Comparison of ENCODE assay signal across 16 cellular contexts in genomic region chr12:40597133-40597532, GRCh38.
"Had no signal": no experiment of that assay in that cellular context is flagged by ENCODE, and none has a peak within 500 bp of the region (broad histone marks: within the 10 kb centered on the region; RNA-seq: fewer than 3 reads in every experiment).

No MANE protein-coding gene starts in this region.

- H3K36me3 ChIP-seq: heart right ventricle, stomach, uterus had no signal

- H3K27ac ChIP-seq: heart right ventricle, skin epidermis, stomach, uterus had no signal

- H3K4me1 ChIP-seq: heart right ventricle, stomach, uterus had no signal

- H3K9me3 ChIP-seq: stomach, uterus had no signal

- ATAC-seq: esophagus mucosa; heart right ventricle; naive thymus-derived CD8-positive, alpha-beta T cell; sciatic nerve had no signal

- DNase-seq: cortex of kidney; effector memory CD4-positive, alpha-beta T cell; heart right ventricle; hypothalamus; kidney glomerular epithelial cell; mammary epithelial cell; naive thymus-derived CD8-positive, alpha-beta T cell; posterior cingulate gyrus; stimulated activated CD4-positive, alpha-beta T cell treated with anti-CD3 and anti-CD28 coated beads, Interleukin-12 subunit alpha, Interleukin-12 subunit beta, amount 100 ng/mL, for 4 hours; stimulated activated naive CD4-positive, alpha-beta T cell; stomach; substantia nigra; uterus had no signal

- H3K27me3 ChIP-seq: heart right ventricle, stomach, uterus had no signal

- H3K4me3 ChIP-seq: heart right ventricle, skin epidermis, stomach, uterus had no signal
